Comparison of ENCODE assay signal across 23 cellular contexts in genomic region chr13:113048766-113049165, GRCh38. TPM values are rescaled to one million over a fixed set of nuclear protein-coding genes. Genes with fewer than 3 reads are reported as not detected.
DNase-seq lines count a peak whose midpoint lies in the region; ATAC-seq and FAIRE-seq lines count a peak whose summit lies in the region.
"Had no signal": no experiment of that assay in that cellular context is flagged by ENCODE, and none has a peak within 500 bp of the region (broad histone marks: within the 10 kb centered on the region; RNA-seq: fewer than 3 reads in every experiment).

No MANE protein-coding gene starts in this region.

- no peaks in the 10 kb centered on the region for H3K9me3 Mint-ChIP-seq in activated naive CD4-positive, alpha-beta T cell treated with anti-CD3 and anti-CD28 coated beads, Interleukin-2, amount 10 ng/mL, durations not matched to agents 7 days and 5 days
- H3K9me3 Mint-ChIP-seq: CD8-positive, alpha-beta T cell had no signal

- no peak overlapping the region for H3K4me3 Mint-ChIP-seq in activated naive CD4-positive, alpha-beta T cell treated with anti-CD3 and anti-CD28 coated beads, Interleukin-2, amount 10 ng/mL, durations not matched to agents 7 days and 5 days
- H3K4me3 Mint-ChIP-seq: CD8-positive, alpha-beta T cell had no signal

- no peaks in the 10 kb centered on the region for H3K4me1 Mint-ChIP-seq in activated naive CD4-positive, alpha-beta T cell treated with anti-CD3 and anti-CD28 coated beads, Interleukin-2, amount 10 ng/mL, durations not matched to agents 7 days and 5 days

- DNase-seq in activated naive CD4-positive, alpha-beta T cell treated with anti-CD3 and anti-CD28 coated beads, Interleukin-2, amount 10 ng/mL, durations not matched to agents 7 days and 5 days: peak; percentile 9
- no peak for DNase-seq in activated naive CD4-positive, alpha-beta T cell (lab: John Stamatoyannopoulos, UW)
- DNase-seq in posterior vena cava (ENCODE audit: low spot score) (peak; percentile 66), urothelium cell line (ENCODE audit: low spot score) (no peak), NCI-H345 (lab: John Stamatoyannopoulos, UW) (no peak), SHP77 (lab: John Stamatoyannopoulos, UW) (no peak)
- DNase-seq: 8988T; CD8-positive, alpha-beta T cell; GOT3; KG1; NCI-H1092; NCI-H1436 treated with DMSO at 0.1 percent for 48 hours; NCI-H1930; NCI-H2227 treated with DMSO at 0.1 percent for 48 hours; NCI-H510A treated with DMSO at 0.1 percent for 48 hours; NCI-H748 treated with DMSO at 0.1 percent for 48 hours had no signal

- FAIRE-seq in urothelium cell line (lab: Jason Lieb, UNC): peak; percentile 5
- FAIRE-seq: GM12891, HTR-8/SVneo had no signal

- intact Hi-C loops in posterior vena cava (cut with DNase I): no loop called here

- CTCF ChIA-PET in activated naive CD4-positive, alpha-beta T cell treated with anti-CD3 and anti-CD28 coated beads, Interleukin-2, amount 10 ng/mL, durations not matched to agents 7 days and 5 days (lab: Charles Lee): no interaction called here

- H3K27me3 Mint-ChIP-seq in activated naive CD4-positive, alpha-beta T cell treated with anti-CD3 and anti-CD28 coated beads, Interleukin-2, amount 10 ng/mL, durations not matched to agents 7 days and 5 days: no peaks in the 10 kb centered on the region

- no peak for ATAC-seq in GM18519 (IDR thresholded peaks at IDR 0.05; ENCODE audit: low FRiP score, unreplicated experiment)
- ATAC-seq: CD8-positive, alpha-beta T cell; HCT116 had no signal

- no peak overlapping the region for H3K27ac Mint-ChIP-seq in activated naive CD4-positive, alpha-beta T cell treated with anti-CD3 and anti-CD28 coated beads, Interleukin-2, amount 10 ng/mL, durations not matched to agents 7 days and 5 days
- H3K27ac Mint-ChIP-seq: CD8-positive, alpha-beta T cell had no signal

- no peaks in the 10 kb centered on the region for H3K36me3 Mint-ChIP-seq in activated naive CD4-positive, alpha-beta T cell treated with anti-CD3 and anti-CD28 coated beads, Interleukin-2, amount 10 ng/mL, durations not matched to agents 7 days and 5 days

- peak overlapping the region; percentile 41 for H3K27ac ChIP-seq in cingulate gyrus (ENCODE audit: low read depth, low read length)
- H3K27ac ChIP-seq: SJSA1 had no signal

RNA-seq across cellular contexts. Expression of gene F7, which starts 56.8 kb away (rescaled TPM):
- under 1 TPM in 1 of 2 donors, not detected in 1; 0.10 TPM for total RNA-seq in posterior vena cava
- total RNA-seq: CD8-positive, alpha-beta T cell; G401; SJSA1 had no signal

Comparison
In these comparisons a context has a peak if more than half of its experiments do, and no peak if none do; other contexts are left out.
1. DNase-seq: peak in activated naive CD4-positive, alpha-beta T cell treated with anti-CD3 and anti-CD28 coated beads, Interleukin-2, amount 10 ng/mL, durations not matched to agents 7 days and 5 days (single experiment) and posterior vena cava (single experiment); none in activated naive CD4-positive, alpha-beta T cell (0 of 4), urothelium cell line (single experiment), NCI-H345 (single experiment) and SHP77 (0 of 2).